8 cellular contexts compared by ENCODE assay signal in the genomic region with DNA sequence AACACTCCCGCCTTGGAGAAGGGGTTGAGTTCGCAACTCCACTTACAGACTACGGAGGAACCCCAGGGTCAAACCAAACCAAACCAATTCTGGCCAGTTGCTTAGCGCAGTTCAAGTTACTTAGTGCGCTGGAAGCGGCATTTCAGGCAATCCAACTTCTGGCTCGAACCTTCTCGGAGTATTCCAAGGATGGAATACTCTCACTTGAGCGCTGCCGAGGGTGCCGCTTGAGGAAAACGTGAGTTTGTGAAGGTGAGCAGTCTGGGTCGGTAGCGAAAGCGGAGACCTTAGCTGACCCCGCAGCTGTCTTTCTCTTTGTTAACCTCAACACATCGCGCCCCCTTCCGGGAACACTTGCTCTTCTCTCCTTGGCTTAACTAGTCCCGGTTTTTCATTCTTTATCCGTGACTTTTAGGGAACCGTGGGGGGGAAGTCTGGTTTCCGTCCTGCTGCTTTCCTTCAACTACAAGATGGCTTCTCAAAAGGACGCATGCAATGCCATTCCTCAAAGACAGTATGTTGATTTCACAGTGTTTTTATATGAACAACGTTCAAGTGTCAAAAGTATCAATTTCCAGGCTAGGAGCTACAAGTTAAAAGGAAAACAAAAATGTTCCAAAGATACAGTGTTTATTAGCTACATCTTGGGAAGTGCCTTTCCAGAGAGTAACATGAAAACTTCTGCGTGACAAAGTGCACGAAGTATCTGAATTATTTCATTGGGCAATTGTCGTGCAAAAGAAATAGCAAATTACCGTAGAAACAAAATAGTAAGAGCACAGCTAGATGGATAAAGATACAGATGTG. TPM values are rescaled to one million over a fixed set of nuclear protein-coding genes. Genes with fewer than 3 reads are reported as not detected.
DNase-seq lines count a peak whose midpoint lies in the region; ATAC-seq, FAIRE-seq and TF ChIP-seq lines count a peak whose summit lies in the region.

No MANE protein-coding gene starts in this region.

- H3K36me3 ChIP-seq in OCI-LY1 (ENCODE audit: insufficient read depth, low read length): peaks cover 55% of the 10 kb centered on the region
- no peaks in the 10 kb centered on the region for H3K36me3 ChIP-seq in mucosa of stomach (ENCODE audit: control insufficient read depth, insufficient read depth, low read length)

- peak overlapping the region; percentile 98 for H3K4me3 ChIP-seq in OCI-LY1 (ENCODE audit: low read depth, low read length, poor library complexity, severe bottlenecking)
- H3K4me3 ChIP-seq in mucosa of stomach (ENCODE audit: low read length): peak overlapping the region; percentile 99

- peak; percentile 61 for TF ChIP-seq CTCF in OCI-LY1 (IDR thresholded peaks at IDR 0.05; ENCODE audit: low read length)

- no peaks in the 10 kb centered on the region for H3K9me2 ChIP-seq in OCI-LY1 (ENCODE audit: low read depth, low read length)

- FAIRE-seq in HTR-8/SVneo (lab: Jason Lieb, UNC): no peak

- H3K4me1 ChIP-seq in OCI-LY1 (ENCODE audit: insufficient read depth, low read length, severe bottlenecking) (peaks cover 51% of the 10 kb centered on the region), mucosa of stomach (ENCODE audit: control insufficient read depth, insufficient read depth, low read length) (peaks cover 18% of the 10 kb centered on the region)

- H4K20me1 ChIP-seq in OCI-LY1 (ENCODE audit: insufficient read depth, low read length): peaks cover 10% of the 10 kb centered on the region

- H2AFZ ChIP-seq in OCI-LY1 (ENCODE audit: low read length): peak overlapping the region; percentile 60; the same call in 1 of the 2 replicates

- H3K4me2 ChIP-seq in OCI-LY1 (ENCODE audit: low read length): peak overlapping the region; percentile 70

- H3F3A ChIP-seq in OCI-LY1 (ENCODE audit: insufficient read depth, low read length): no peaks in the 10 kb centered on the region

- H3K9ac ChIP-seq in OCI-LY1 (ENCODE audit: low read length): peak overlapping the region; percentile 99
- H3K9ac ChIP-seq in mucosa of stomach (ENCODE audit: low read length): peak overlapping the region; percentile 100

- no peaks in the 10 kb centered on the region for H3K27me3 ChIP-seq in OCI-LY1 (ENCODE audit: insufficient read depth, low read length)
- no peaks in the 10 kb centered on the region for H3K27me3 ChIP-seq in mucosa of stomach (ENCODE audit: control insufficient read depth, insufficient read depth, low read length)

- no peaks in the 10 kb centered on the region for H3K9me3 ChIP-seq in OCI-LY1 (ENCODE audit: low read length)
- no peaks in the 10 kb centered on the region for H3K9me3 ChIP-seq in mucosa of stomach (ENCODE audit: control insufficient read depth, low read length)

- peaks cover 44% of the 10 kb centered on the region for H3K79me2 ChIP-seq in OCI-LY1 (ENCODE audit: insufficient read depth, low read length)

- ATAC-seq in GM21390 (IDR thresholded peaks at IDR 0.05; ENCODE audit: unreplicated experiment) (peak; percentile 53), esophagus mucosa (peak; percentile 82)

- H3K27ac ChIP-seq in OCI-LY1 (ENCODE audit: low read depth, low read length, poor library complexity, severe bottlenecking): peak overlapping the region; percentile 96

- DNase-seq in D341Med (ENCODE audit: low spot score): peak; percentile 69
- peak; percentile 44 for DNase-seq in HTR-8/SVneo (ENCODE audit: insufficient read length, low spot score)
- DNase-seq in activated T-cell treated with anti-CD3 and anti-CD28 coated beads for 4 hours: peak; percentile 56
- peak; percentile 78 for DNase-seq in stimulated activated CD8-positive, alpha-beta memory T cell treated with anti-CD3 and anti-CD28 coated beads, Interleukin-4, amount 100 ng/mL, for 48 hours

RNA-seq across cellular contexts. Expression of gene PNISR, which starts 0.7 kb away (rescaled TPM):
- 27.7 TPM for total RNA-seq in esophagus mucosa

RNA-seq across cellular contexts. Expression of gene COQ3, which starts 31.9 kb away (rescaled TPM):
- total RNA-seq in esophagus mucosa: 9.2 TPM

Comparison
In these comparisons a context has a peak if more than half of its experiments do, and no peak if none do; other contexts are left out.
1. Peak in every context shown above with its lines: DNase-seq, ATAC-seq, H3K4me3 ChIP-seq and H3K27ac ChIP-seq.